Comparison of ENCODE assay signal across 8 cellular contexts in genomic region chr12:78229491-78230209, GRCh38.
DNase-seq lines count a peak whose midpoint lies in the region; ATAC-seq, FAIRE-seq and TF ChIP-seq lines count a peak whose summit lies in the region.

No MANE protein-coding gene starts in this region.

- H3K27ac Mint-ChIP-seq in stimulated activated memory B cell treated with anti-CD40 and anti-IgM and Interleukin-4, amounts not matched to agents 10 μg/mL and 1 μg/mL and 100 μg/mL, for 72 hours, result no peak overlapping the region

- TF ChIP-seq RAD21 in GM12878 (IDR thresholded peaks at IDR 0.05; ENCODE audit: insufficient read depth, low read depth, low read length), result peak; percentile 74

- no peak overlapping the region for H3K4me2 ChIP-seq in GM12878 (ENCODE audit: control insufficient read depth, insufficient read depth)

- no peaks in the 10 kb centered on the region for H3K27me3 ChIP-seq in GM12878 (replicated peaks in 1 of 2; ENCODE audit: control insufficient read depth in 2 of 2, insufficient read depth in 2 of 2, low read length in 1 of 2)

- intact Hi-C loops in GM12878 (cut with micrococcal nuclease; ENCODE audit: unreplicated experiment), result loop anchor here (5.0 kb wide), 2 partner anchors 97 to 943 kb away; no protein-coding TSS in a partner anchor

- in situ Hi-C loops in GM12878 (cut with MboI), result no loop called here

- no peak overlapping the region for H3K4me3 Mint-ChIP-seq in stimulated activated memory B cell treated with anti-CD40 and anti-IgM and Interleukin-4, amounts not matched to agents 10 μg/mL and 1 μg/mL and 100 μg/mL, for 72 hours

- H3K36me3 Mint-ChIP-seq in stimulated activated memory B cell treated with anti-CD40 and anti-IgM and Interleukin-4, amounts not matched to agents 10 μg/mL and 1 μg/mL and 100 μg/mL, for 72 hours, result no peaks in the 10 kb centered on the region

- RAD21 ChIA-PET in GM12878 (lab: Charles Lee; ENCODE audit: unreplicated experiment), result interaction anchor here (0.6 to 0.8 kb wide), 2 partner anchors 764 to 945 kb away, joined by 3 to 4 read pairs; no protein-coding TSS in a partner anchor

- no peak for TF ChIP-seq POLR2A in GM12878 (IDR thresholded peaks at IDR 0.05; ENCODE audit: low read depth, low read length)

- no peaks in the 10 kb centered on the region for H4K20me1 ChIP-seq in GM12878 (ENCODE audit: control insufficient read depth, insufficient read depth)

- H3K9me3 Mint-ChIP-seq in stimulated activated memory B cell treated with anti-CD40 and anti-IgM and Interleukin-4, amounts not matched to agents 10 μg/mL and 1 μg/mL and 100 μg/mL, for 72 hours, result no peaks in the 10 kb centered on the region

- CTCF ChIA-PET in GM12878 (lab: Yijun Ruan, JAX), result interaction anchor here (0.6 to 1.6 kb wide), 11 partner anchors 11 to 1145 kb away, joined by 3 to 6 read pairs (median 4); no protein-coding TSS in a partner anchor

- WGBS in GM12878 (ENCODE audit: insufficient coverage, insufficient replicate concordance, low lambda C conversion rate, missing lambda C conversion rate), result 30% methylated on average over 6 of the region's 6 CpGs

- H3K4me3 ChIP-seq in GM12878, result no peak overlapping the region

- peak; percentile 98 for ATAC-seq in GM18517 (IDR thresholded peaks at IDR 0.05; ENCODE audit: unreplicated experiment)
- peak; percentile 98 for ATAC-seq in HG02884 (IDR thresholded peaks at IDR 0.05; ENCODE audit: unreplicated experiment)
- peak; percentile 91 for ATAC-seq in GM12878
- no peak for ATAC-seq in stimulated activated memory B cell treated with anti-CD40 and anti-IgM and Interleukin-4, amounts not matched to agents 10 μg/mL and 1 μg/mL and 100 μg/mL, for 72 hours

- no peaks in the 10 kb centered on the region for H3K4me1 ChIP-seq in GM12878 (ENCODE audit: control insufficient read depth, insufficient read depth, low read length)

- no peak overlapping the region for H3K9ac ChIP-seq in GM12878 (ENCODE audit: control insufficient read depth, insufficient read depth, low read length)

- peak; percentile 66 to 80 (median 76) for TF ChIP-seq CTCF in GM12878 (IDR thresholded peaks at IDR 0.05 in 2 of 3, conservative IDR thresholded peaks at IDR 0.05 in 1 of 3; ENCODE audit: control insufficient read depth in 2 of 3, extremely low read depth in 1 of 3, insufficient read depth in 1 of 3, low read depth in 3 of 3, low read length in 3 of 3)

- peaks cover 7% of the 10 kb centered on the region for H3K4me1 Mint-ChIP-seq in stimulated activated memory B cell treated with anti-CD40 and anti-IgM and Interleukin-4, amounts not matched to agents 10 μg/mL and 1 μg/mL and 100 μg/mL, for 72 hours

- no peaks in the 10 kb centered on the region for H3K27me3 Mint-ChIP-seq in stimulated activated memory B cell treated with anti-CD40 and anti-IgM and Interleukin-4, amounts not matched to agents 10 μg/mL and 1 μg/mL and 100 μg/mL, for 72 hours

- FAIRE-seq in GM12878 (lab: Jason Lieb, UNC), result peak; percentile 93

- no TSS peak for BruUV-seq in GM12878 (replicated peaks; lab: Mats Ljungman, UMichigan)

- SMC1A ChIA-PET in GM12878 (lab: Charles Lee; ENCODE audit: uncharacterized antibody, unreplicated experiment), result interaction anchor here (0.6 to 0.9 kb wide), 3 partner anchors 52 to 945 kb away, joined by 3 read pairs; no protein-coding TSS in a partner anchor

- H2AFZ ChIP-seq in GM12878 (ENCODE audit: control insufficient read depth, low read depth, low read length), result peak overlapping the region; percentile 70

- no peak overlapping the region for H3K27ac ChIP-seq in GM12878 (ENCODE audit: control insufficient read depth, insufficient read depth)

- no peaks in the 10 kb centered on the region for H3K79me2 ChIP-seq in GM12878 (ENCODE audit: control insufficient read depth, insufficient read depth, low read length)

- peak; percentile 36 for DNase-seq in COLO668 (lab: John Stamatoyannopoulos, UW; ENCODE audit: unreplicated experiment)
- DNase-seq in NCI-H146 (lab: John Stamatoyannopoulos, UW), result peak; percentile 72
- DNase-seq in GM12878 (ENCODE audit: low read depth, low spot score), result peak; percentile 21
- DNase-seq in medulla oblongata (ENCODE audit: extremely low spot score), result peak; percentile 32
- no peak for DNase-seq in activated effector memory CD4-positive, alpha-beta T cell treated with Interleukin-2 at 50 U/mL for 16 hours

- POLR2A ChIA-PET in GM12878 (lab: Charles Lee), result no interaction called here

- no peaks in the 10 kb centered on the region; the same call in 2 of the 3 replicates for H3K9me3 ChIP-seq in GM12878 (replicated peaks; ENCODE audit: control insufficient read depth, insufficient read depth, low read length)

- no peak for TF ChIP-seq EP300 in GM12878 (IDR thresholded peaks at IDR 0.05; ENCODE audit: borderline replicate concordance in 1 of 2, control insufficient read depth in 1 of 2, low read depth in 2 of 2, low read length in 2 of 2)

- no peaks in the 10 kb centered on the region for H3K36me3 ChIP-seq in GM12878 (ENCODE audit: control insufficient read depth in 2 of 2, insufficient read depth in 2 of 2, low read length in 1 of 2)

TF ChIP-seq in GM12878, 131 proteins besides CTCF, POLR2A, EP300 and RAD21:
- TF ChIP-seq NR2C2 (IDR thresholded peaks at IDR 0.05; ENCODE audit: borderline replicate concordance, control insufficient read depth, insufficient read length, low read depth) (no peak), NFIC (IDR thresholded peaks at IDR 0.05; ENCODE audit: low read depth, low read length) (no peak), YY1 (IDR thresholded peaks at IDR 0.05; ENCODE audit: low read depth, low read length) (peak; percentile 92), RELA (IDR thresholded peaks at IDR 0.05; ENCODE audit: borderline replicate concordance, partially characterized antibody) (no peak), BCLAF1 (IDR thresholded peaks at IDR 0.05) (no peak), POLR2AphosphoS5 (IDR thresholded peaks at IDR 0.05; ENCODE audit: low read length) (no peak), RFX5 (IDR thresholded peaks at IDR 0.05; ENCODE audit: low read depth, low read length) (no peak), SUZ12 (IDR thresholded peaks at IDR 0.05; ENCODE audit: unreplicated experiment) (no peak), SMC3 (IDR thresholded peaks at IDR 0.05; ENCODE audit: borderline replicate concordance, low read length) (peak; percentile 60; the same call in 1 of the 2 replicates), IKZF2 (IDR thresholded peaks at IDR 0.05) (no peak), ZNF384 (IDR thresholded peaks at IDR 0.05; ENCODE audit: borderline replicate concordance, low read depth, low read length) (no peak), ZZZ3 (IDR thresholded peaks at IDR 0.05; ENCODE audit: control insufficient read depth, insufficient read length, low read depth) (no peak)
- TF ChIP-seq, protein P1, sequence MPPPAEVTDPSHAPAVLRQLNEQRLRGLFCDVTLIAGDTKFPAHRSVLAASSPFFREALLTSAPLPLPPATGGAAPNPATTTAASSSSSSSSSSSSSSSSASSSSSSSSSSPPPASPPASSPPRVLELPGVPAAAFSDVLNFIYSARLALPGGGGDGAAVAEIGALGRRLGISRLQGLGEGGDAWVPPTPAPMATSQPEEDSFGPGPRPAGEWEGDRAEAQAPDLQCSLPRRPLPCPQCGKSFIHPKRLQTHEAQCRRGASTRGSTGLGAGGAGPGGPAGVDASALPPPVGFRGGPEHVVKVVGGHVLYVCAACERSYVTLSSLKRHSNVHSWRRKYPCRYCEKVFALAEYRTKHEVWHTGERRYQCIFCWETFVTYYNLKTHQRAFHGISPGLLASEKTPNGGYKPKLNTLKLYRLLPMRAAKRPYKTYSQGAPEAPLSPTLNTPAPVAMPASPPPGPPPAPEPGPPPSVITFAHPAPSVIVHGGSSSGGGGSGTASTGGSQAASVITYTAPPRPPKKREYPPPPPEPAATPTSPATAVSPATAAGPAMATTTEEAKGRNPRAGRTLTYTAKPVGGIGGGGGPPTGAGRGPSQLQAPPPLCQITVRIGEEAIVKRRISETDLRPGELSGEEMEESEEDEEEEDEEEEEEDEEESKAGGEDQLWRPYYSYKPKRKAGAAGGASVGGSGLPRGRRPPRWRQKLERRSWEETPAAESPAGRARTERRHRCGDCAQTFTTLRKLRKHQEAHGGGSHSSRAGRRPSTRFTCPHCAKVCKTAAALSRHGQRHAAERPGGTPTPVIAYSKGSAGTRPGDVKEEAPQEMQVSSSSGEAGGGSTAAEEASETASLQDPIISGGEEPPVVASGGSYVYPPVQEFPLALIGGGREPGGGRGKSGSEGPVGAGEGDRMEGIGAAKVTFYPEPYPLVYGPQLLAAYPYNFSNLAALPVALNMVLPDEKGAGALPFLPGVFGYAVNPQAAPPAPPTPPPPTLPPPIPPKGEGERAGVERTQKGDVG (CRISPR knock-in tag; IDR thresholded peaks at IDR 0.05), result no peak
